Comparison of ENCODE assay signal across 27 cellular contexts in genomic region chr1:29525941-29526340, GRCh38.
DNase-seq lines count a peak whose midpoint lies in the region; ATAC-seq and TF ChIP-seq lines count a peak whose summit lies in the region.
"Had no signal": no experiment of that assay in that cellular context is flagged by ENCODE, and none has a peak within 500 bp of the region (broad histone marks: within the 10 kb centered on the region; RNA-seq: fewer than 3 reads in every experiment).

No MANE protein-coding gene starts in this region.

- peaks cover 6% of the 10 kb centered on the region for H3K9me3 Mint-ChIP-seq in CD8-positive, alpha-beta T cell
- peaks cover 4% of the 10 kb centered on the region for H3K9me3 Mint-ChIP-seq in neural crest cell

- H3F3A ChIP-seq in GM23248 (ENCODE audit: insufficient read depth): no peaks in the 10 kb centered on the region

- H3K36me3 ChIP-seq in CD8-positive, alpha-beta T cell (ENCODE audit: insufficient read depth, low read length): no peaks in the 10 kb centered on the region
- no peaks in the 10 kb centered on the region for H3K36me3 ChIP-seq in spleen
- no peaks in the 10 kb centered on the region for H3K36me3 ChIP-seq in GM23248 (ENCODE audit: low read depth)
- H3K36me3 ChIP-seq: BLaER1, SJSA1 had no signal

- no peak overlapping the region for H3K4me3 ChIP-seq in CD8-positive, alpha-beta T cell (ENCODE audit: low read depth, low read length)
- no peak overlapping the region for H3K4me3 ChIP-seq in coronary artery
- H3K4me3 ChIP-seq in spleen: no peak overlapping the region
- H3K4me3 ChIP-seq in GM23248: no peak overlapping the region
- H3K4me3 ChIP-seq: BLaER1, GM23338, PC-9, SJSA1 had no signal

- no peaks in the 10 kb centered on the region for H3K79me2 ChIP-seq in GM23248 (ENCODE audit: insufficient read depth)

- H3K9me3 ChIP-seq in CD8-positive, alpha-beta T cell (ENCODE audit: low read length): no peaks in the 10 kb centered on the region
- H3K9me3 ChIP-seq in spleen (peaks cover 0 to 29% (median 24%) of the 10 kb centered on the region in 8 donors), GM23248 (ENCODE audit: low read depth) (no peaks in the 10 kb centered on the region)
- H3K9me3 ChIP-seq: SJSA1 had no signal

- H3K27me3 ChIP-seq in CD8-positive, alpha-beta T cell (ENCODE audit: insufficient read depth, low read length): no peaks in the 10 kb centered on the region
- H3K27me3 ChIP-seq in spleen (replicated peaks in 1 of 7) (peaks cover 0 to 68% (median 0%) of the 10 kb centered on the region in 7 donors), GM23248 (replicated peaks; ENCODE audit: insufficient read depth) (peaks cover 27% of the 10 kb centered on the region; the same call in 1 of the 2 replicates)
- H3K27me3 ChIP-seq: BLaER1, SJSA1 had no signal

- no peaks in the 10 kb centered on the region for H3K36me3 Mint-ChIP-seq in CD8-positive, alpha-beta T cell
- H3K36me3 Mint-ChIP-seq in neural crest cell (ENCODE audit: low read depth): peaks cover 4% of the 10 kb centered on the region
- H3K36me3 Mint-ChIP-seq: CD4-positive, CD25-positive, alpha-beta regulatory T cell; IgD-negative memory B cell had no signal

- H3K9me2 ChIP-seq in GM23248 (ENCODE audit: insufficient read depth): no peaks in the 10 kb centered on the region

- no peaks in the 10 kb centered on the region for H3K4me1 Mint-ChIP-seq in CD8-positive, alpha-beta T cell (ENCODE audit: low read depth)
- peaks cover 9% of the 10 kb centered on the region for H3K4me1 Mint-ChIP-seq in neural crest cell
- H3K4me1 Mint-ChIP-seq: CD4-positive, CD25-positive, alpha-beta regulatory T cell; IgD-negative memory B cell had no signal

- WGBS in spleen, 5 donors: 83 to 93% (median 89%) methylated on average over 7 of the region's 7 CpGs
- whole genome bisulfite sequencing in GM23248 (ENCODE audit: low coverage in 1 of 2, low lambda C conversion rate in 2 of 2, missing lambda C conversion rate in 2 of 2), 2 experiments: 63 to 71% methylated on average over 7 of the region's 7 CpGs

- no peaks in the 10 kb centered on the region for H4K20me1 ChIP-seq in GM23248 (ENCODE audit: insufficient read depth)
- H4K20me1 ChIP-seq: BLaER1 had no signal

- peaks cover 22% of the 10 kb centered on the region for H3K27me3 Mint-ChIP-seq in CD8-positive, alpha-beta T cell (ENCODE audit: low read depth)
- H3K27me3 Mint-ChIP-seq in neural crest cell (ENCODE audit: low read depth): peaks cover 8% of the 10 kb centered on the region

- POLR2A ChIA-PET in CD8-positive, alpha-beta T cell (lab: Charles Lee): no interaction called here

- intact Hi-C loops in CD8-positive, alpha-beta T cell (cut with DNase I, micrococcal nuclease): no loop called here
- intact Hi-C loops in spleen (cut with DNase I; ENCODE audit: low total_unique reads): no loop called here

- no peak for TF ChIP-seq CTCF in CD8-positive, alpha-beta T cell (IDR thresholded peaks at IDR 0.05)
- TF ChIP-seq CTCF in coronary artery (IDR thresholded peaks at IDR 0.05) (no peak), neural crest cell (conservative IDR thresholded peaks at IDR 0.05) (no peak), spleen (IDR thresholded peaks at IDR 0.05 in 8 of 11, conservative IDR thresholded peaks at IDR 0.05 in 3 of 11) (no peak)

- H2AFZ ChIP-seq in GM23248: no peak overlapping the region
- H2AFZ ChIP-seq: GM23338, PC-9 had no signal

- no peak overlapping the region for H3K27ac ChIP-seq in CD8-positive, alpha-beta T cell (ENCODE audit: low read depth, low read length)
- H3K27ac ChIP-seq in coronary artery (no peak overlapping the region), spleen (no peak overlapping the region), GM23248 (no peak overlapping the region)
- H3K27ac ChIP-seq: BLaER1, KMS-11, PC-9, SJSA1 had no signal

- no peak overlapping the region for H3K9ac ChIP-seq in GM23248
- H3K9ac ChIP-seq: BLaER1, KMS-11 had no signal

- CTCF ChIA-PET in CD8-positive, alpha-beta T cell (lab: Charles Lee): no interaction called here

- no peak overlapping the region for H3K4me3 Mint-ChIP-seq in CD8-positive, alpha-beta T cell
- H3K4me3 Mint-ChIP-seq in neural crest cell: no peak overlapping the region
- H3K4me3 Mint-ChIP-seq: GM23338, IgD-negative memory B cell had no signal

- no peak overlapping the region for H3K4me2 ChIP-seq in GM23248 (ENCODE audit: unreplicated experiment)
- H3K4me2 ChIP-seq: BLaER1, GM23338, KMS-11, PC-9 had no signal

- TF ChIP-seq POLR2A in spleen (IDR thresholded peaks at IDR 0.05): no peak

- H3K4me1 ChIP-seq in CD8-positive, alpha-beta T cell (ENCODE audit: insufficient read depth, low read length): no peaks in the 10 kb centered on the region
- no peaks in the 10 kb centered on the region for H3K4me1 ChIP-seq in spleen
- no peaks in the 10 kb centered on the region for H3K4me1 ChIP-seq in GM23248 (ENCODE audit: insufficient read depth)
- H3K4me1 ChIP-seq: SJSA1 had no signal

- ATAC-seq in CD8-positive, alpha-beta T cell: no peak
- ATAC-seq: GM23338 had no signal

- H3K27ac Mint-ChIP-seq in CD8-positive, alpha-beta T cell: peak overlapping the region; percentile 47
- peak overlapping the region; percentile 46 for H3K27ac Mint-ChIP-seq in neural crest cell (ENCODE audit: unreplicated experiment)
- H3K27ac Mint-ChIP-seq: CD4-positive, CD25-positive, alpha-beta regulatory T cell; GM23338; IgD-negative memory B cell had no signal

- DNase-seq in CD8-positive, alpha-beta T cell: no peak
- DNase-seq in coronary artery (ENCODE audit: low spot score) (peak; percentile 19), neural crest cell (ENCODE audit: low read depth, low spot score) (no peak), spleen (peak; percentile 23), NCI-H2171 treated with DMSO at 0.1 percent for 48 hours (lab: John Stamatoyannopoulos, UW) (no peak), NCI-H187 treated with DMSO at 0.1 percent for 48 hours (lab: John Stamatoyannopoulos, UW) (no peak), NCI-H1105 treated with DMSO at 0.1 percent for 48 hours (lab: John Stamatoyannopoulos, UW) (no peak), GM23248 (no peak)
- DNase-seq: CD4-positive, CD25-positive, alpha-beta regulatory T cell; COR-L47; DMS53; HCEC 1CT; NCI-H1048; NCI-H1417 treated with DMSO at 0.1 percent for 48 hours; NCI-H1694 treated with DMSO at 0.1 percent for 48 hours; NCI-H2081 treated with DMSO at 0.1 percent for 48 hours; NCI-H2171; NCI-H524 treated with DMSO at 0.1 percent for 48 hours; NCI-H82; PC-9; Right ventricle myocardium superior; RPMI8226 had no signal

- in situ Hi-C loops in GM23248 (cut with MboI): no loop called here

Comparison
In these comparisons a context has a peak if more than half of its experiments do, and no peak if none do; other contexts are left out.
1. DNase-seq: peak in coronary artery (single experiment) and spleen (single experiment); none in CD8-positive, alpha-beta T cell (0 of 7), neural crest cell (single experiment), NCI-H2171 treated with DMSO at 0.1 percent for 48 hours (single experiment), NCI-H187 treated with DMSO at 0.1 percent for 48 hours (single experiment), NCI-H1105 treated with DMSO at 0.1 percent for 48 hours (single experiment) and GM23248 (single experiment).